Comparison of ENCODE assay signal across 14 cellular contexts in genomic region chrX:120269379-120270035, GRCh38. TPM values are rescaled to one million over a fixed set of nuclear protein-coding genes. Genes with fewer than 3 reads are reported as not detected.
A peak's percentile ranks its signal among the peaks of the same experiment; 100 is the strongest.
DNase-seq lines count a peak whose midpoint lies in the region; ATAC-seq, FAIRE-seq and TF ChIP-seq lines count a peak whose summit lies in the region.
"Had no signal": no experiment of that assay in that cellular context is flagged by ENCODE, and none has a peak within 500 bp of the region (broad histone marks: within the 10 kb centered on the region; RNA-seq: fewer than 3 reads in every experiment).

No MANE protein-coding gene starts in this region.

- 84% methylated on average over 1 of the region's 1 CpG for WGBS in HepG2 (ENCODE audit: low lambda C conversion rate)
- 41% methylated on average over 1 of the region's 1 CpG for WGBS in aorta, 2 donors

- H3K27me3 ChIP-seq in HepG2 (ENCODE audit: control insufficient read depth in 1 of 2, insufficient read depth in 2 of 2, low read length in 2 of 2) (no peaks in the 10 kb centered on the region), aorta (ENCODE audit: control insufficient read depth in 1 of 2, insufficient read depth in 2 of 2, low read length in 1 of 2) (no peaks in the 10 kb centered on the region), BE2C (no peaks in the 10 kb centered on the region)

- POLR2A ChIA-PET in HepG2 (lab: Yijun Ruan, JAX) = no interaction called here

- H3K4me3 ChIP-seq in HepG2 (replicated peaks in 1 of 3; ENCODE audit: insufficient read depth in 1 of 3, low read depth in 2 of 3, low read length in 3 of 3) (no peak overlapping the region), aorta (ENCODE audit: low read length in 2 of 2) (no peak overlapping the region), BE2C (ENCODE audit: low read depth, low read length) (no peak overlapping the region)
- H3K4me3 ChIP-seq: psoas muscle had no signal

- intact Hi-C loops in HepG2 (cut with micrococcal nuclease; ENCODE audit: unreplicated experiment) = no loop called here
- intact Hi-C loops in aorta (cut with DNase I) = no loop called here
- intact Hi-C loops in Calu3 (cut with micrococcal nuclease; ENCODE audit: unreplicated experiment) = no loop called here

- no peak for FAIRE-seq in HepG2 (lab: Jason Lieb, UNC)
- FAIRE-seq: kidney, TTC549 had no signal

- no peak overlapping the region for H3K9ac ChIP-seq in HepG2 (ENCODE audit: insufficient read depth, low read depth, low read length)

- peak overlapping the region; percentile 47; the same call in 1 of the 2 replicates for H3K4me2 ChIP-seq in HepG2 (ENCODE audit: low read depth, low read length)

- H3K79me2 ChIP-seq in HepG2 (ENCODE audit: insufficient read depth, low read length) = no peaks in the 10 kb centered on the region

- DNase-seq in stimulated activated CD4-positive, alpha-beta T cell treated with anti-CD3 and anti-CD28 coated beads, Interleukin-4, amount 100 ng/mL, for 24 hours = peak; percentile 4
- no peak for DNase-seq in stimulated activated CD4-positive, alpha-beta T cell treated with anti-CD3 and anti-CD28 coated beads, Interleukin-1b, Interleukin-23, amount 100 ng/mL, for 48 hours
- DNase-seq in activated naive CD8-positive, alpha-beta T cell treated with anti-CD3 and anti-CD28 coated beads, Interleukin-2, amount 50 U/mL, for 24 hours = no peak
- DNase-seq in HepG2 (ENCODE audit: low spot score) (no peak), aorta (no peak), BE2C (no peak), Calu3 (no peak)
- DNase-seq: activated gamma-delta T cell treated with Interleukin-2 at 50 U/mL for 16 hours; COR-L47; effector CD4-positive, alpha-beta T cell; kidney; psoas muscle had no signal

- CTCF ChIA-PET in HepG2 (lab: Yijun Ruan, JAX; ENCODE audit: low intra/inter-chr PET ratio, low total read pairs) (no interaction called here), Calu3 (lab: Charles Lee) (no interaction called here)

- no peaks in the 10 kb centered on the region for H3K27me3 Mint-ChIP-seq in activated naive CD8-positive, alpha-beta T cell treated with anti-CD3 and anti-CD28 coated beads, Interleukin-2, amount 50 U/mL, for 24 hours
- H3K27me3 Mint-ChIP-seq in Calu3 (ENCODE audit: unreplicated experiment) = peaks cover 8% of the 10 kb centered on the region

- no peak for TF ChIP-seq RAD21 in HepG2 (CRISPR knock-in tag; IDR thresholded peaks at IDR 0.05)

- no peak for TF ChIP-seq CTCF in HepG2 (CRISPR knock-in tag; IDR thresholded peaks at IDR 0.05)
- no peak for TF ChIP-seq CTCF in BE2C (IDR thresholded peaks at IDR 0.05; ENCODE audit: low read depth, low read length)
- no peak for TF ChIP-seq CTCF in Calu3 (IDR thresholded peaks at IDR 0.05; ENCODE audit: unreplicated experiment)

- no peaks in the 10 kb centered on the region for H3K36me3 Mint-ChIP-seq in activated naive CD8-positive, alpha-beta T cell treated with anti-CD3 and anti-CD28 coated beads, Interleukin-2, amount 50 U/mL, for 24 hours (ENCODE audit: low read depth)
- H3K36me3 Mint-ChIP-seq in Calu3 (ENCODE audit: insufficient read depth, unreplicated experiment) = no peaks in the 10 kb centered on the region

- peaks cover 7% of the 10 kb centered on the region for H3K4me1 Mint-ChIP-seq in activated naive CD8-positive, alpha-beta T cell treated with anti-CD3 and anti-CD28 coated beads, Interleukin-2, amount 50 U/mL, for 24 hours
- no peaks in the 10 kb centered on the region for H3K4me1 Mint-ChIP-seq in Calu3 (ENCODE audit: low read depth, unreplicated experiment)

- TF ChIP-seq EP300 in HepG2 (IDR thresholded peaks at IDR 0.05; ENCODE audit: low read depth in 2 of 2, low read length in 2 of 2) (no peak), HepG2 (CRISPR knock-in tag; IDR thresholded peaks at IDR 0.05; ENCODE audit: borderline replicate concordance) (no peak)

- H3K4me3 Mint-ChIP-seq in activated naive CD8-positive, alpha-beta T cell treated with anti-CD3 and anti-CD28 coated beads, Interleukin-2, amount 50 U/mL, for 24 hours = no peak overlapping the region
- H3K4me3 Mint-ChIP-seq in Calu3 (ENCODE audit: low read depth, unreplicated experiment) = no peak overlapping the region

- peak overlapping the region; percentile 56 for H3K27ac Mint-ChIP-seq in activated naive CD8-positive, alpha-beta T cell treated with anti-CD3 and anti-CD28 coated beads, Interleukin-2, amount 50 U/mL, for 24 hours
- H3K27ac Mint-ChIP-seq in Calu3 (ENCODE audit: unreplicated experiment) = no peak overlapping the region

- no peak overlapping the region for H2AFZ ChIP-seq in HepG2 (ENCODE audit: low read length)

- H3K27ac ChIP-seq in HepG2 (ENCODE audit: extremely low read length, insufficient read depth, low read length) (no peak overlapping the region), aorta (ENCODE audit: low read depth in 1 of 2, low read length in 2 of 2) (no peak overlapping the region)
- H3K27ac ChIP-seq: psoas muscle had no signal

- no peak for TF ChIP-seq POLR2A in HepG2 (IDR thresholded peaks at IDR 0.05; ENCODE audit: insufficient read depth in 1 of 2, low read depth in 2 of 2, low read length in 2 of 2)

- in situ Hi-C loops in HepG2 (cut with HindIII; ENCODE audit: extremely low pct_ligation_motif_present, low pct_unique_long_range_greater_than_20kb) = no loop called here

- peak; percentile 40 for ATAC-seq in activated naive CD8-positive, alpha-beta T cell treated with anti-CD3 and anti-CD28 coated beads, Interleukin-2, amount 50 U/mL, for 24 hours
- ATAC-seq in HepG2 (no peak), aorta (ENCODE audit: low FRiP score) (peak; percentile 22), GM19023 (IDR thresholded peaks at IDR 0.05; ENCODE audit: unreplicated experiment) (no peak)
- ATAC-seq: psoas muscle had no signal

- H3K36me3 ChIP-seq in HepG2 (replicated peaks in 1 of 2; ENCODE audit: control insufficient read depth in 1 of 2, insufficient read depth in 2 of 2, low read length in 2 of 2) = no peaks in the 10 kb centered on the region
- no peaks in the 10 kb centered on the region for H3K36me3 ChIP-seq in aorta (ENCODE audit: control insufficient read depth in 1 of 2, insufficient read depth in 2 of 2, low read length in 1 of 2)
- no peaks in the 10 kb centered on the region for H3K36me3 ChIP-seq in BE2C

- no peaks in the 10 kb centered on the region for H3K9me3 Mint-ChIP-seq in activated naive CD8-positive, alpha-beta T cell treated with anti-CD3 and anti-CD28 coated beads, Interleukin-2, amount 50 U/mL, for 24 hours
- H3K9me3 Mint-ChIP-seq in Calu3 (ENCODE audit: low read depth, unreplicated experiment) = no peaks in the 10 kb centered on the region

- H3K9me3 ChIP-seq in HepG2 (ENCODE audit: low read length) (no peaks in the 10 kb centered on the region), aorta (ENCODE audit: control insufficient read depth, low read length) (no peaks in the 10 kb centered on the region), BE2C (no peaks in the 10 kb centered on the region)
- H3K9me3 ChIP-seq: psoas muscle had no signal

- peaks cover 23% of the 10 kb centered on the region for H3K4me1 ChIP-seq in HepG2 (ENCODE audit: insufficient read depth, low read length)
- H3K4me1 ChIP-seq in aorta (ENCODE audit: control insufficient read depth in 1 of 2, insufficient read depth in 2 of 2, low read length in 2 of 2) = no peaks in the 10 kb centered on the region
- no peaks in the 10 kb centered on the region for H3K4me1 ChIP-seq in BE2C
- H3K4me1 ChIP-seq: psoas muscle had no signal

- BruUV-seq in HepG2 (replicated peaks; lab: Mats Ljungman, UMichigan) = no TSS peak
- BruUV-seq in Calu3 (replicated peaks; lab: Mats Ljungman, UMichigan) = no TSS peak

- H4K20me1 ChIP-seq in HepG2 (ENCODE audit: insufficient read depth, low read length) = no peaks in the 10 kb centered on the region

RNA-seq across cellular contexts. Expression of gene ZBTB33, which starts 18.9 kb away (rescaled TPM):
- 20.2 and 36.2 TPM in 2 replicates for total RNA-seq in HepG2 (2016; rRNA removed; fragmentation: Illumina TruSeq; extraction: Trizol)
- 1.4 and 1.7 TPM in 2 replicates for total RNA-seq in HepG2 (2016; cell fraction: cytosol; rRNA removed; fragmentation: Illumina TruSeq; extraction: Trizol; ENCODE audit: low read depth)
- 19.7 and 35.0 TPM in 2 replicates for total RNA-seq in HepG2 (2016; cell fraction: insoluble cytoplasmic fraction; rRNA removed; fragmentation: Illumina TruSeq; extraction: Trizol)
- total RNA-seq in HepG2 (2016; cell fraction: membrane; rRNA removed; fragmentation: Illumina TruSeq; extraction: Trizol) = 7.5 and 8.5 TPM in 2 replicates
- total RNA-seq in HepG2 (2016; cell fraction: nucleus; rRNA removed; fragmentation: Illumina TruSeq; extraction: Trizol) = 20.0 and 21.0 TPM in 2 replicates
- 5.7 and 6.5 TPM in 2 replicates for polyA plus RNA-seq in HepG2 (2011; rRNA removed)
- polyA plus RNA-seq in HepG2 (2011; cell fraction: cytosol; rRNA removed) = 2.2 and 4.1 TPM in 2 replicates
- polyA plus RNA-seq in HepG2 (2011; cell fraction: nucleus; rRNA removed) = 3.3 and 6.2 TPM in 2 replicates
- polyA plus RNA-seq in HepG2 (2012) = 10.2 and 10.9 TPM in 2 replicates
- polyA plus RNA-seq in HepG2 (2016; cell fraction: cytosol; fragmentation: Illumina TruSeq; extraction: Trizol; ENCODE audit: low read depth) = 0.65 and 0.86 TPM in 2 replicates
- polyA plus RNA-seq in HepG2 (2016; cell fraction: insoluble cytoplasmic fraction; fragmentation: Illumina TruSeq; extraction: Trizol; ENCODE audit: low read depth) = 29.1 and 30.2 TPM in 2 replicates
- 3.3 and 4.2 TPM in 2 replicates for polyA plus RNA-seq in HepG2 (2016; cell fraction: membrane; fragmentation: Illumina TruSeq; extraction: Trizol; ENCODE audit: low read depth)
- 20.6 and 21.7 TPM in 2 replicates for polyA plus RNA-seq in HepG2 (2016; cell fraction: nucleus; fragmentation: Illumina TruSeq; extraction: Trizol; ENCODE audit: insufficient read depth, low read depth)
- 7.5 and 15.3 TPM in 2 replicates for polyA minus RNA-seq in HepG2 (2011; rRNA and poly(A)+ RNA removed; ENCODE audit: low replicate concordance)
- 13.4 and 17.0 TPM in 2 replicates for polyA minus RNA-seq in HepG2 (2011; cell fraction: cytosol; rRNA and poly(A)+ RNA removed)
- 12.9 and 15.8 TPM in 2 replicates for polyA minus RNA-seq in HepG2 (2011; cell fraction: nucleus; rRNA and poly(A)+ RNA removed)
- total RNA-seq in aorta = 10 to 100 TPM in 1 of 2 donors, 1 to 10 TPM in 1; 7.9 to 12.1 TPM
- polyA plus RNA-seq in aorta = 1 to 10 TPM; 2.6 to 3.4 TPM
- 10.3 TPM for polyA plus RNA-seq in BE2C (2012; ENCODE audit: insufficient read depth, insufficient read length, low read depth)
- total RNA-seq in Calu3 (2022) = 22.7 and 24.9 TPM in 2 replicates

RNA-seq across cellular contexts. Expression of gene TMEM255A, which starts 41.8 kb away (rescaled TPM):
- total RNA-seq in HepG2 (2016; rRNA removed; fragmentation: Illumina TruSeq; extraction: Trizol) (0.40 and 0.56 TPM in 2 replicates), aorta (1 to 10 TPM; 1.3 to 4.3 TPM), Calu3 (2022) (not detected in 2 replicates)
- 0.09 TPM in 1 of 2 replicates, not detected in the other for total RNA-seq in HepG2 (2016; cell fraction: cytosol; rRNA removed; fragmentation: Illumina TruSeq; extraction: Trizol; ENCODE audit: low read depth)
- 0.32 and 0.62 TPM in 2 replicates for total RNA-seq in HepG2 (2016; cell fraction: insoluble cytoplasmic fraction; rRNA removed; fragmentation: Illumina TruSeq; extraction: Trizol)
- total RNA-seq in HepG2 (2016; cell fraction: membrane; rRNA removed; fragmentation: Illumina TruSeq; extraction: Trizol) = 0.43 and 0.48 TPM in 2 replicates
- total RNA-seq in HepG2 (2016; cell fraction: nucleus; rRNA removed; fragmentation: Illumina TruSeq; extraction: Trizol) = 0.34 and 0.43 TPM in 2 replicates
- polyA plus RNA-seq in HepG2 (2011; rRNA removed) (0.13 TPM in 2 replicates), aorta (not detected)
- 0.09 and 0.13 TPM in 2 replicates for polyA plus RNA-seq in HepG2 (2011; cell fraction: cytosol; rRNA removed)
- 0.03 and 0.10 TPM in 2 replicates for polyA plus RNA-seq in HepG2 (2011; cell fraction: nucleus; rRNA removed)
- polyA plus RNA-seq in HepG2 (2012) = 0.04 and 0.17 TPM in 2 replicates
- polyA plus RNA-seq in HepG2 (2016; cell fraction: cytosol; fragmentation: Illumina TruSeq; extraction: Trizol; ENCODE audit: low read depth) = 0.19 and 0.23 TPM in 2 replicates
- 0.99 and 1.5 TPM in 2 replicates for polyA plus RNA-seq in HepG2 (2016; cell fraction: insoluble cytoplasmic fraction; fragmentation: Illumina TruSeq; extraction: Trizol; ENCODE audit: low read depth)
- polyA plus RNA-seq in HepG2 (2016; cell fraction: membrane; fragmentation: Illumina TruSeq; extraction: Trizol; ENCODE audit: low read depth) = 0.65 and 0.84 TPM in 2 replicates
- polyA plus RNA-seq in HepG2 (2016; cell fraction: nucleus; fragmentation: Illumina TruSeq; extraction: Trizol; ENCODE audit: insufficient read depth, low read depth) = 0.89 and 1.1 TPM in 2 replicates
- polyA minus RNA-seq in HepG2 (2011; rRNA and poly(A)+ RNA removed; ENCODE audit: low replicate concordance) = 0.14 TPM in 1 of 2 replicates, not detected in the other
- 0.18 TPM in 1 of 2 replicates, not detected in the other for polyA minus RNA-seq in HepG2 (2011; cell fraction: cytosol; rRNA and poly(A)+ RNA removed)
- 0.25 and 0.39 TPM in 2 replicates for polyA minus RNA-seq in HepG2 (2011; cell fraction: nucleus; rRNA and poly(A)+ RNA removed)
- polyA plus RNA-seq in BE2C (2012; ENCODE audit: insufficient read depth, insufficient read length, low read depth) = not detected

Comparison
In these comparisons a context has a peak if more than half of its experiments do, and no peak if none do; other contexts are left out.
1. ATAC-seq: peak in activated naive CD8-positive, alpha-beta T cell treated with anti-CD3 and anti-CD28 coated beads, Interleukin-2, amount 50 U/mL, for 24 hours (single experiment) and aorta (single experiment); none in HepG2 (single experiment) and GM19023 (single experiment).